ENCODE assay signal across 21 cellular contexts in genomic region chr17:56184650-56185049, GRCh38. TPM values are rescaled to one million over a fixed set of nuclear protein-coding genes. Genes with fewer than 3 reads are reported as not detected.
"Had no signal": no experiment of that assay in that cellular context is flagged by ENCODE, and none has a peak within 500 bp of the region (broad histone marks: within the 10 kb centered on the region; RNA-seq: fewer than 3 reads in every experiment).

No MANE protein-coding gene starts in this region.

- H3K27me3 Mint-ChIP-seq: activated CD4-positive, alpha-beta memory T cell treated with anti-CD3 and anti-CD28 coated beads, Interleukin-2, amount 10 ng/mL, durations not matched to agents 7 days and 5 days; stimulated activated naive B cell treated with anti-CD40 and anti-IgM and Interleukin-4, amounts not matched to agents 10 μg/mL and 1 μg/mL and 100 μg/mL, for 72 hours had no signal

- H3K4me3 ChIP-seq: cardiac muscle cell, skin epidermis, tibial artery, uterus had no signal

- H3K4me1 ChIP-seq: tibial artery, uterus had no signal

- H3K9me3 Mint-ChIP-seq: activated CD4-positive, alpha-beta memory T cell treated with anti-CD3 and anti-CD28 coated beads, Interleukin-2, amount 10 ng/mL, durations not matched to agents 7 days and 5 days; activated T-cell treated with anti-CD3 and anti-CD28 coated beads, Interleukin-2, amount 50 U/mL, for 24 hours; stimulated activated naive B cell treated with anti-CD40 and anti-IgM and Interleukin-4, amounts not matched to agents 10 μg/mL and 1 μg/mL and 100 μg/mL, for 72 hours; WTC11 had no signal

- H3K27ac ChIP-seq: cardiac muscle cell, skin epidermis, tibial artery, uterus had no signal

- H3K4me1 Mint-ChIP-seq: activated CD4-positive, alpha-beta memory T cell treated with anti-CD3 and anti-CD28 coated beads, Interleukin-2, amount 10 ng/mL, durations not matched to agents 7 days and 5 days; naive thymus-derived CD4-positive, alpha-beta T cell; stimulated activated naive B cell treated with anti-CD40 and anti-IgM and Interleukin-4, amounts not matched to agents 10 μg/mL and 1 μg/mL and 100 μg/mL, for 72 hours; WTC11 had no signal

- H3K4me3 Mint-ChIP-seq: activated CD4-positive, alpha-beta memory T cell treated with anti-CD3 and anti-CD28 coated beads, Interleukin-2, amount 10 ng/mL, durations not matched to agents 7 days and 5 days; activated T-cell treated with anti-CD3 and anti-CD28 coated beads, Interleukin-2, amount 50 U/mL, for 24 hours; naive thymus-derived CD4-positive, alpha-beta T cell; stimulated activated naive B cell treated with anti-CD40 and anti-IgM and Interleukin-4, amounts not matched to agents 10 μg/mL and 1 μg/mL and 100 μg/mL, for 72 hours; WTC11 had no signal

- ATAC-seq: esophagus mucosa; naive thymus-derived CD4-positive, alpha-beta T cell; stimulated activated naive B cell treated with anti-CD40 and anti-IgM and Interleukin-4, amounts not matched to agents 10 μg/mL and 1 μg/mL and 100 μg/mL, for 72 hours; WTC11 had no signal

- H3K9me3 ChIP-seq: tibial artery, uterus had no signal

- DNase-seq: activated CD4-positive, alpha-beta memory T cell treated with anti-CD3 and anti-CD28 coated beads, Interleukin-2, amount 10 ng/mL, durations not matched to agents 7 days and 5 days; activated CD4-positive, alpha-beta T cell treated with anti-CD3 and anti-CD28 coated beads for 4 hours; activated naive CD4-positive, alpha-beta T cell treated with anti-CD3 and anti-CD28 coated beads, Interleukin-2, amount 50 U/mL, for 16 hours; activated T-cell treated with anti-CD3 and anti-CD28 coated beads, Interleukin-2, amount 50 U/mL, for 24 hours; foreskin melanocyte; head of caudate nucleus; naive thymus-derived CD4-positive, alpha-beta T cell; posterior cingulate gyrus; retina; stimulated activated CD4-positive, alpha-beta T cell treated with anti-CD3 and anti-CD28 coated beads, Interleukin-15, amount 100 ng/mL, for 24 hours; stimulated activated CD4-positive, alpha-beta T cell treated with anti-CD3 and anti-CD28 coated beads, Interleukin-4, amount 100 ng/mL, for 1 hour; stimulated activated naive B cell treated with anti-CD40 and anti-IgM and Interleukin-4, amounts not matched to agents 10 μg/mL and 1 μg/mL and 100 μg/mL, for 72 hours; T-helper 2 cell; tibial artery; uterus had no signal

- H3K36me3 Mint-ChIP-seq: naive thymus-derived CD4-positive, alpha-beta T cell; stimulated activated naive B cell treated with anti-CD40 and anti-IgM and Interleukin-4, amounts not matched to agents 10 μg/mL and 1 μg/mL and 100 μg/mL, for 72 hours; WTC11 had no signal

- H3K27ac Mint-ChIP-seq: activated CD4-positive, alpha-beta memory T cell treated with anti-CD3 and anti-CD28 coated beads, Interleukin-2, amount 10 ng/mL, durations not matched to agents 7 days and 5 days; activated T-cell treated with anti-CD3 and anti-CD28 coated beads, Interleukin-2, amount 50 U/mL, for 24 hours; naive thymus-derived CD4-positive, alpha-beta T cell; stimulated activated naive B cell treated with anti-CD40 and anti-IgM and Interleukin-4, amounts not matched to agents 10 μg/mL and 1 μg/mL and 100 μg/mL, for 72 hours; WTC11 had no signal

- H3K36me3 ChIP-seq: cardiac muscle cell, tibial artery, uterus had no signal

- H3K27me3 ChIP-seq: cardiac muscle cell, tibial artery, uterus had no signal

- FAIRE-seq: TTC549 had no signal

RNA-seq across cellular contexts. Expression of gene ANKFN1, which starts 31.4 kb away (rescaled TPM):
- total RNA-seq: activated CD4-positive, alpha-beta memory T cell treated with anti-CD3 and anti-CD28 coated beads, Interleukin-2, amount 10 ng/mL, durations not matched to agents 7 days and 5 days; esophagus mucosa; lung microvascular endothelial cell; naive thymus-derived CD4-positive, alpha-beta T cell had no signal
- polyA plus RNA-seq: cardiac muscle cell; naive thymus-derived CD4-positive, alpha-beta T cell had no signal
